In the genomic region with DNA sequence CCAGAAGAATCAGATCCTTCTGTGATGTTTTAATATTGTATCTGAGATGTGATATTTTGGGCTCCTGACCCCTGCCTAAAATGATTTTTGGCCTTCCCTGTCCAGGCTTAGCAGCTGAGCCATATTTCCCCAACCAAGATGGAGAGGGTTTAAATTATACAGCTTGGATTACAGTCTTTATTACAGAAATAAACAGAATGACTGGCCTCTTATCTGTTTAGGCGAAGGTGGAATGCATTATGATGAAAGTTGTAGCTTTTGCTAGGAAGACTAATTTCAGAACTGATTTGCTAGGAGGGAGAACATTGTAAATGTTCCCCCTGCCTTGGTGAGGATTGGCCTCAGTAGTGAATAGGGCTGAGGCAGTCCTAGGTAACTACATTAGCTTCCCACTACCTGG, we compare ENCODE assay signal across 38 cellular contexts.
"Had no signal": no experiment of that assay in that cellular context is flagged by ENCODE, and none has a peak within 500 bp of the region (broad histone marks: within the 10 kb centered on the region; RNA-seq: fewer than 3 reads in every experiment).

No MANE protein-coding gene starts in this region.

- ATAC-seq: activated CD8-positive, alpha-beta memory T cell treated with anti-CD3 and anti-CD28 coated beads, Interleukin-2, amount 10 ng/mL, durations not matched to agents 7 days and 5 days; PC-3; SK-N-SH treated with all-trans-retinoic acid at 6 μM for 48 hours had no signal

- H3K9me3 ChIP-seq: adrenal gland, MG63, Peyer's patch had no signal

- H3K9me3 Mint-ChIP-seq: activated CD4-positive, alpha-beta memory T cell treated with anti-CD3 and anti-CD28 coated beads, Interleukin-2, amount 10 ng/mL, durations not matched to agents 7 days and 5 days; activated naive CD8-positive, alpha-beta T cell treated with anti-CD3 and anti-CD28 coated beads, Interleukin-2, amount 10 ng/mL, durations not matched to agents 7 days and 5 days; brain had no signal

- H3K4me3 ChIP-seq: adrenal gland, MG63, Peyer's patch had no signal

- H3K27ac Mint-ChIP-seq: activated CD4-positive, alpha-beta memory T cell treated with anti-CD3 and anti-CD28 coated beads, Interleukin-2, amount 10 ng/mL, durations not matched to agents 7 days and 5 days; activated CD8-positive, alpha-beta memory T cell treated with anti-CD3 and anti-CD28 coated beads, Interleukin-2, amount 10 ng/mL, durations not matched to agents 7 days and 5 days; activated naive CD8-positive, alpha-beta T cell treated with anti-CD3 and anti-CD28 coated beads, Interleukin-2, amount 10 ng/mL, durations not matched to agents 7 days and 5 days; brain had no signal

- H3K36me3 ChIP-seq: adrenal gland, MG63, Peyer's patch, WERI-Rb-1 had no signal

- H3K4me3 Mint-ChIP-seq: activated CD4-positive, alpha-beta memory T cell treated with anti-CD3 and anti-CD28 coated beads, Interleukin-2, amount 10 ng/mL, durations not matched to agents 7 days and 5 days; activated CD8-positive, alpha-beta memory T cell treated with anti-CD3 and anti-CD28 coated beads, Interleukin-2, amount 10 ng/mL, durations not matched to agents 7 days and 5 days; activated naive CD8-positive, alpha-beta T cell treated with anti-CD3 and anti-CD28 coated beads, Interleukin-2, amount 10 ng/mL, durations not matched to agents 7 days and 5 days; brain had no signal

- H3K27ac ChIP-seq: adrenal gland, Peyer's patch, WERI-Rb-1 had no signal

- DNase-seq: activated CD4-positive, alpha-beta memory T cell treated with anti-CD3 and anti-CD28 coated beads, Interleukin-2, amount 10 ng/mL, durations not matched to agents 7 days and 5 days; activated CD4-positive, alpha-beta T cell treated with anti-CD3 and anti-CD28 coated beads for 1 hour; activated CD4-positive, alpha-beta T cell treated with anti-CD3 and anti-CD28 coated beads for 48 hours; activated CD4-positive, CD25-positive, alpha-beta regulatory T cell; activated CD8-positive, alpha-beta memory T cell treated with anti-CD3 and anti-CD28 coated beads for 24 hours; activated CD8-positive, alpha-beta memory T cell treated with anti-CD3 and anti-CD28 coated beads, Interleukin-2, amount 10 ng/mL, durations not matched to agents 7 days and 5 days; activated CD8-positive, alpha-beta memory T cell treated with anti-CD3 and anti-CD28 coated beads, Interleukin-2, amount 50 U/mL, for 48 hours; activated effector memory CD4-positive, alpha-beta T cell treated with Interleukin-2 at 50 U/mL for 16 hours; activated naive CD4-positive, alpha-beta T cell treated with anti-CD3 and anti-CD28 coated beads, Interleukin-2, amount 50 U/mL, for 16 hours; activated naive CD8-positive, alpha-beta T cell treated with anti-CD3 and anti-CD28 coated beads, Interleukin-2, amount 10 ng/mL, durations not matched to agents 7 days and 5 days; activated T-cell treated with anti-CD3 and anti-CD28 coated beads, Interleukin-2, amount 50 U/mL, for 48 hours; anterior cingulate cortex; caudate nucleus; cerebellar nuclear complex; Kasumi-1; KG1; MG63; NCI-H1048; NCI-H1436 treated with DMSO at 0.1 percent for 48 hours; NCI-H187; NCI-H2029 treated with DMSO at 0.1 percent for 48 hours; NCI-H2107; NCI-H2171; NCI-H510A; NCI-H526; NCI-H748 treated with DMSO at 0.1 percent for 48 hours; NK-92 treated with Interleukin-12 subunit alpha and Interleukin-12 subunit beta, amount 100 ng/mL, for 24 hours; PC-3; Peyer's patch; RPMI8226; SHP77 treated with DMSO at 0.1 percent for 48 hours; T-helper 1 cell; T-helper 2 cell; T1000; WERI-Rb-1 had no signal

- H3K4me1 Mint-ChIP-seq: activated naive CD8-positive, alpha-beta T cell treated with anti-CD3 and anti-CD28 coated beads, Interleukin-2, amount 10 ng/mL, durations not matched to agents 7 days and 5 days; brain had no signal

- H3K27me3 ChIP-seq: adrenal gland, MG63, Peyer's patch had no signal

- H3K36me3 Mint-ChIP-seq: activated naive CD8-positive, alpha-beta T cell treated with anti-CD3 and anti-CD28 coated beads, Interleukin-2, amount 10 ng/mL, durations not matched to agents 7 days and 5 days had no signal

- H3K4me1 ChIP-seq: adrenal gland, Peyer's patch had no signal
